21 cellular contexts compared by ENCODE assay signal in the genomic region with DNA sequence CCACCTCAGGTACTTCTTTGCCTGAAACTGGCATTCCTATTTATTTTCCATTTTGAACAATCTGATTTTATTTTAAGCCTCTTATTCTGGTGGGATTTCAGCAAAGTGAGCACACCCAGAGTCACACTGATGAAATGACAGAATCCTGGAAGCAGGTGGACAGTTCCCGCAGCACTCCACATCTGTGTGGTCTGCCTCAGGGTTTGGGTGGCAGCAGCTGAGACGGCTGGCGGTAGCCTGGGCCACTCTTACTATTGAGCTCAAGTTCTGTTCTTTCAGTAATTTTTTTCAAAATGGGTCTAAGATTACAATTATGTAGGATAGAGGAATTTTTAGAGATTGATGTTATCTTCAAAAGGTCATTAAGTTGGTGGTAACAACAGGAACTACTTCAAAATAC.
"Had no signal": no experiment of that assay in that cellular context is flagged by ENCODE, and none has a peak within 500 bp of the region (broad histone marks: within the 10 kb centered on the region; RNA-seq: fewer than 3 reads in every experiment).

No MANE protein-coding gene starts in this region.

- H3K27me3 Mint-ChIP-seq: activated B cell treated with CpG ODN at 0.5 μM for 24 hours; activated T-helper 17 cell treated with anti-CD3 and anti-CD28 coated beads, Interleukin-2, amount 50 U/mL, for 72 hours; memory B cell; naive thymus-derived CD4-positive, alpha-beta T cell; stimulated activated naive CD8-positive, alpha-beta T cell treated with anti-CD3 and anti-CD28 coated beads, Interleukin-15, amount 100 ng/mL, for 72 hours had no signal

- H3K4me1 Mint-ChIP-seq: activated B cell treated with CpG ODN at 0.5 μM for 24 hours, memory B cell had no signal

- H3K27ac Mint-ChIP-seq: activated B cell treated with CpG ODN at 0.5 μM for 24 hours; activated naive CD4-positive, alpha-beta T cell treated with anti-CD3 and anti-CD28 coated beads for 36 hours; neural progenitor cell had no signal

- H3K9me3 ChIP-seq: adrenal gland, mucosa of descending colon, prostate gland, right atrium auricular region, suprapubic skin, vagina had no signal

- H3K4me2 ChIP-seq: neural progenitor cell had no signal

- H3K4me1 ChIP-seq: adrenal gland, neural progenitor cell, prostate gland, right atrium auricular region, suprapubic skin, vagina had no signal

- H3K9ac ChIP-seq: neural progenitor cell had no signal

- H3K4me3 Mint-ChIP-seq: activated B cell treated with CpG ODN at 0.5 μM for 24 hours; activated naive CD4-positive, alpha-beta T cell treated with anti-CD3 and anti-CD28 coated beads for 36 hours; activated T-helper 17 cell treated with anti-CD3 and anti-CD28 coated beads, Interleukin-2, amount 50 U/mL, for 72 hours; memory B cell; naive thymus-derived CD4-positive, alpha-beta T cell; neural progenitor cell; stimulated activated naive CD8-positive, alpha-beta T cell treated with anti-CD3 and anti-CD28 coated beads, Interleukin-15, amount 100 ng/mL, for 72 hours had no signal

- H2AFZ ChIP-seq: neural progenitor cell had no signal

- FAIRE-seq: bronchial epithelial cell had no signal

- ATAC-seq: activated T-helper 17 cell treated with anti-CD3 and anti-CD28 coated beads, Interleukin-2, amount 50 U/mL, for 72 hours; mucosa of descending colon; naive thymus-derived CD4-positive, alpha-beta T cell; stimulated activated naive CD8-positive, alpha-beta T cell treated with anti-CD3 and anti-CD28 coated beads, Interleukin-15, amount 100 ng/mL, for 72 hours had no signal

- H3K27me3 ChIP-seq: adrenal gland, neural progenitor cell, right atrium auricular region, suprapubic skin, vagina had no signal

- H3K9me3 Mint-ChIP-seq: activated B cell treated with CpG ODN at 0.5 μM for 24 hours; activated naive CD4-positive, alpha-beta T cell treated with anti-CD3 and anti-CD28 coated beads for 36 hours; activated T-helper 17 cell treated with anti-CD3 and anti-CD28 coated beads, Interleukin-2, amount 50 U/mL, for 72 hours; memory B cell; neural progenitor cell; stimulated activated naive CD8-positive, alpha-beta T cell treated with anti-CD3 and anti-CD28 coated beads, Interleukin-15, amount 100 ng/mL, for 72 hours had no signal

- H3K27ac ChIP-seq: adrenal gland, epithelial cell of prostate, neural progenitor cell, prostate gland, right atrium auricular region, skin epidermis, suprapubic skin, vagina had no signal

- H3K36me3 ChIP-seq: neural progenitor cell had no signal

- DNase-seq: activated B cell treated with CpG ODN at 0.5 μM for 24 hours; activated CD4-positive, alpha-beta T cell treated with anti-CD3 and anti-CD28 coated beads for 4 hours; activated naive CD4-positive, alpha-beta T cell treated with anti-CD3 and anti-CD28 coated beads for 36 hours; adrenal gland; dermis blood vessel endothelial cell; effector memory CD4-positive, alpha-beta T cell; foreskin fibroblast; mucosa of descending colon; naive thymus-derived CD4-positive, alpha-beta T cell; stimulated activated naive CD8-positive, alpha-beta T cell treated with anti-CD3 and anti-CD28 coated beads, Interleukin-15, amount 100 ng/mL, for 72 hours; trophoblast cell had no signal

- H3K4me3 ChIP-seq: adrenal gland, mucosa of descending colon, neural progenitor cell, prostate gland, right atrium auricular region, skin epidermis, suprapubic skin, vagina had no signal
